8 cellular contexts compared by ENCODE assay signal in the genomic region with DNA sequence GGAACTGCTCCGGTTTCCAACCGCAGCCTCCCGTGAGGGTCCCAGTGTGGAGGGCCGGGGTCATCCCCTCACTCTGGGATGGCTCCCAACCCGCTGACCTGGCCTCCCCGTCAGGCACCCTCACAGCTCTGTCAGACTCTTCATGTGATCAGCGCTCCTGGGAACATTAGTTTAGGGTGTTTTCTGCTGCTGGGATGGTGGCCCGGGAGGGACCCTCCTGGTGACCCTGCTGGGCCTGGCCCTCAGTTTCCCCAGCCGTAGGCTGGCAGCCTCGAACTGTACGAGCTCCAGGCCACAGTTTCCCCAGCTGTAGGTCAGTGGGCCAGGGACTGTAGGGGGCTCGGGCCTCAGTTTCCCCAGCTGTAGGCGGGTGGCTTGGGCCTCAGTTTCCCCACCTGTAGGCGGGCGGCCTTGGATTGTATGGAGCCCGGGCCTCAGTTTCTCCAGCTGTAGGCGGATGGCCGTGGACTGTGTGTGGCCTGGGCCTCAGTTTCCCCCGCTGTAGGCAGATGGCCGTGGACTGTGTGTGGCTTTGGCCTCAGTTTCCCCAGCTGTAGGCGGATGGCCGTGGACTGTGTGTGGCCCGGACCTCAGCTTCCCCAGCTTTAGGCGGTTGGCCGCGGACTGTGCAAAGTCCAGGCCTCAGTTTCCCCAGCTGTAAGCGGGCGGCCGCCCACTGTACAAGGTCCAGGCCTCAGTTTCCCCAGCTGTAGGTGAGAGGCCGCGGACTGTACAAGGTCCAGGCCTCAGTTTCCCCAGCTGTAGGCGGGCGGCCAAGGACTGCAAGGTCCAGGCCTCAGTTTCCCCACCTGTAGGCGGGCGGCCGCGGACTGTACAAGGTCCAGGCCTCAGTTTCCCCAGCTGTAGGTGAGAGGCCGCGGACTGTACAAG. TPM values are rescaled to one million over a fixed set of nuclear protein-coding genes. Genes with fewer than 3 reads are reported as not detected.
DNase-seq lines count a peak whose midpoint lies in the region; ATAC-seq, FAIRE-seq and TF ChIP-seq lines count a peak whose summit lies in the region.

No MANE protein-coding gene starts in this region.

- TF ChIP-seq CTCF in HL-60 (IDR thresholded peaks at IDR 0.05; ENCODE audit: insufficient read depth, low read length) (no peak), kidney (IDR thresholded peaks at IDR 0.05; ENCODE audit: borderline replicate concordance, extremely low read depth, insufficient read depth) (no peak)

- intact Hi-C loops in kidney (cut with DNase I) = no loop called here

- no peaks in the 10 kb centered on the region for H3K27me3 ChIP-seq in HL-60 (ENCODE audit: insufficient read depth, poor library complexity, severe bottlenecking)

- DNase-seq in HL-60 (ENCODE audit: low read depth in 1 of 2, low spot score in 1 of 2) (no peak), kidney (peak; percentile 84)
- DNase-seq in stimulated activated naive B cell treated with anti-CD40 and anti-IgM and Interleukin-4, amounts not matched to agents 10 μg/mL and 1 μg/mL and 100 μg/mL, for 72 hours = no peak
- DNase-seq in activated CD4-positive, alpha-beta T cell treated with anti-CD3 and anti-CD28 coated beads for 4 hours = no peak

- H3K27me3 Mint-ChIP-seq in activated T-helper 17 cell treated with anti-CD3 and anti-CD28 coated beads, Interleukin-2, amount 50 U/mL, for 72 hours = no peaks in the 10 kb centered on the region
- peaks cover under 1 to 3% of the 10 kb centered on the region in 2 donors for H3K27me3 Mint-ChIP-seq in stimulated activated naive B cell treated with anti-CD40 and anti-IgM and Interleukin-4, amounts not matched to agents 10 μg/mL and 1 μg/mL and 100 μg/mL, for 72 hours

- peaks cover 14% of the 10 kb centered on the region for H3K4me1 Mint-ChIP-seq in activated T-helper 17 cell treated with anti-CD3 and anti-CD28 coated beads, Interleukin-2, amount 50 U/mL, for 72 hours
- peaks cover 18 to 30% of the 10 kb centered on the region in 2 donors for H3K4me1 Mint-ChIP-seq in stimulated activated naive B cell treated with anti-CD40 and anti-IgM and Interleukin-4, amounts not matched to agents 10 μg/mL and 1 μg/mL and 100 μg/mL, for 72 hours

- peaks cover 10 to 21% of the 10 kb centered on the region in 2 donors for H3K4me1 ChIP-seq in kidney (ENCODE audit: control insufficient read depth in 1 of 2, insufficient read depth in 1 of 2, low read depth in 1 of 2, low read length in 2 of 2)

- no peak for FAIRE-seq in kidney (lab: Jason Lieb, UNC)

- H3K4me3 Mint-ChIP-seq in activated T-helper 17 cell treated with anti-CD3 and anti-CD28 coated beads, Interleukin-2, amount 50 U/mL, for 72 hours = peak overlapping the region; percentile 92
- peak overlapping the region; percentile 39 to 98 for H3K4me3 Mint-ChIP-seq in stimulated activated naive B cell treated with anti-CD40 and anti-IgM and Interleukin-4, amounts not matched to agents 10 μg/mL and 1 μg/mL and 100 μg/mL, for 72 hours

- H3K36me3 Mint-ChIP-seq in activated T-helper 17 cell treated with anti-CD3 and anti-CD28 coated beads, Interleukin-2, amount 50 U/mL, for 72 hours (ENCODE audit: low read depth) = peaks cover 30% of the 10 kb centered on the region
- H3K36me3 Mint-ChIP-seq in stimulated activated naive B cell treated with anti-CD40 and anti-IgM and Interleukin-4, amounts not matched to agents 10 μg/mL and 1 μg/mL and 100 μg/mL, for 72 hours = peaks cover 22% of the 10 kb centered on the region in 2 donors

- no peaks in the 10 kb centered on the region for H3K9me3 Mint-ChIP-seq in activated T-helper 17 cell treated with anti-CD3 and anti-CD28 coated beads, Interleukin-2, amount 50 U/mL, for 72 hours
- H3K9me3 Mint-ChIP-seq in stimulated activated naive B cell treated with anti-CD40 and anti-IgM and Interleukin-4, amounts not matched to agents 10 μg/mL and 1 μg/mL and 100 μg/mL, for 72 hours = no peaks in the 10 kb centered on the region

- peaks cover 0 to 4% of the 10 kb centered on the region in 2 donors for H3K36me3 ChIP-seq in kidney (ENCODE audit: control insufficient read depth in 1 of 2, insufficient read depth in 2 of 2, low read length in 2 of 2)

- peak overlapping the region in 1 of 2 donors; percentile 87 for H3K9ac ChIP-seq in kidney (ENCODE audit: low read length in 2 of 2)

- H3K27ac Mint-ChIP-seq in activated T-helper 17 cell treated with anti-CD3 and anti-CD28 coated beads, Interleukin-2, amount 50 U/mL, for 72 hours = no peak overlapping the region
- H3K27ac Mint-ChIP-seq in stimulated activated naive B cell treated with anti-CD40 and anti-IgM and Interleukin-4, amounts not matched to agents 10 μg/mL and 1 μg/mL and 100 μg/mL, for 72 hours = peak overlapping the region; percentile 42

- H3K27ac ChIP-seq in HL-60 (replicated peaks) (peak overlapping the region; percentile 83; the same call in 1 of the 2 replicates), kidney (ENCODE audit: low read depth in 2 of 2, low read length in 2 of 2) (no peak overlapping the region)

- no peaks in the 10 kb centered on the region for H3K9me3 ChIP-seq in kidney (ENCODE audit: control insufficient read depth in 1 of 2, low read length in 2 of 2)

- peak overlapping the region; percentile 59 for H3K4me3 ChIP-seq in HL-60 (replicated peaks; ENCODE audit: insufficient read depth, low read length)
- H3K4me3 ChIP-seq in kidney (ENCODE audit: low read length in 2 of 2) = peak overlapping the region in 1 of 2 donors; percentile 71

- no peak for ATAC-seq in activated T-helper 17 cell treated with anti-CD3 and anti-CD28 coated beads, Interleukin-2, amount 50 U/mL, for 72 hours (replicated peaks)
- no peak for ATAC-seq in stimulated activated naive B cell treated with anti-CD40 and anti-IgM and Interleukin-4, amounts not matched to agents 10 μg/mL and 1 μg/mL and 100 μg/mL, for 72 hours (replicated peaks)
- ATAC-seq in GM18858 (IDR thresholded peaks at IDR 0.05; ENCODE audit: unreplicated experiment) (no peak), GM21447 (IDR thresholded peaks at IDR 0.05; ENCODE audit: unreplicated experiment) (no peak), GM21619 (IDR thresholded peaks at IDR 0.05; ENCODE audit: unreplicated experiment) (no peak)

RNA-seq across cellular contexts. Expression of a gene that starts 1.3 kb away (rescaled TPM):
- total RNA-seq in activated T-helper 17 cell treated with anti-CD3 and anti-CD28 coated beads, Interleukin-2, amount 50 U/mL, for 72 hours = 100 to 1,000 TPM; 405 to 726 TPM
- total RNA-seq in kidney = 339 TPM
- 102 TPM for polyA plus RNA-seq in kidney (ENCODE audit: insufficient read depth, low read depth, low replicate concordance)

RNA-seq across cellular contexts. Expression of a gene that starts 25.8 kb away (rescaled TPM):
- total RNA-seq in activated T-helper 17 cell treated with anti-CD3 and anti-CD28 coated beads, Interleukin-2, amount 50 U/mL, for 72 hours = not detected
- not detected for total RNA-seq in kidney
- not detected for polyA plus RNA-seq in kidney (ENCODE audit: insufficient read depth, low read depth, low replicate concordance)

RNA-seq across cellular contexts. Expression of a gene that starts 31.7 kb away (rescaled TPM):
- under 1 TPM in 1 of 2 donors, not detected in 1; 0.19 TPM for total RNA-seq in activated T-helper 17 cell treated with anti-CD3 and anti-CD28 coated beads, Interleukin-2, amount 50 U/mL, for 72 hours
- 0.50 TPM for total RNA-seq in kidney
- not detected for polyA plus RNA-seq in kidney (ENCODE audit: insufficient read depth, low read depth, low replicate concordance)

RNA-seq across cellular contexts. Expression of a gene that starts 44.9 kb away (rescaled TPM):
- total RNA-seq in activated T-helper 17 cell treated with anti-CD3 and anti-CD28 coated beads, Interleukin-2, amount 50 U/mL, for 72 hours = not detected
- not detected for total RNA-seq in kidney
- not detected for polyA plus RNA-seq in kidney (ENCODE audit: insufficient read depth, low read depth, low replicate concordance)

RNA-seq across cellular contexts. Expression of a gene that starts 45.0 kb away (rescaled TPM):
- under 1 TPM; 0.45 to 0.50 TPM for total RNA-seq in activated T-helper 17 cell treated with anti-CD3 and anti-CD28 coated beads, Interleukin-2, amount 50 U/mL, for 72 hours
- 17.8 TPM for total RNA-seq in kidney
- 19.6 TPM for polyA plus RNA-seq in kidney (ENCODE audit: insufficient read depth, low read depth, low replicate concordance)
